Comparison of ENCODE assay signal across 7 cellular contexts in genomic region chr21:41707231-41707988, GRCh38. TPM values are rescaled to one million over a fixed set of nuclear protein-coding genes. Genes with fewer than 3 reads are reported as not detected.
DNase-seq lines count a peak whose midpoint lies in the region; ATAC-seq and TF ChIP-seq lines count a peak whose summit lies in the region.

No MANE protein-coding gene starts in this region.

- H3K4me2 ChIP-seq in PC-3 (ENCODE audit: low read length) = peak overlapping the region; percentile 65

- WGBS in esophagus, 2 donors = 29 to 35% methylated on average over 6 of the region's 6 CpGs

- H3K4me3 ChIP-seq in PC-3 (ENCODE audit: low read length) (no peak overlapping the region), esophagus (ENCODE audit: low read depth in 1 of 2, low read length in 2 of 2) (no peak overlapping the region), skin epidermis (no peak overlapping the region)

- CTCF ChIA-PET in PC-3 (lab: Charles Lee) = interaction anchor here (0.6 to 0.7 kb wide), 3 partner anchors 94 to 1055 kb away, joined by 3 to 4 read pairs (median 4); no protein-coding TSS in a partner anchor

- H3K27ac ChIP-seq in PC-3 (ENCODE audit: low read length) (peak overlapping the region; percentile 97), esophagus (ENCODE audit: low read depth in 2 of 2, low read length in 1 of 2) (peak overlapping the region; percentile 83 to 94), skin epidermis (peak overlapping the region in 11 of 21 experiments; percentile 0 to 51 (median 14))

- peak overlapping the region; percentile 42; the same call in 1 of the 2 replicates for H2AFZ ChIP-seq in PC-3 (ENCODE audit: low read length)

- H3K79me2 ChIP-seq in PC-3 (ENCODE audit: low read length) = 0 out of 2 replicates have a peak, but pooled peaks cover 4% of the 10 kb centered on the region

- H3F3A ChIP-seq in PC-3 (ENCODE audit: low read length, unreplicated experiment) = no peaks in the 10 kb centered on the region

- H3K9me3 ChIP-seq in PC-3 (ENCODE audit: low read length) (no peaks in the 10 kb centered on the region), esophagus (ENCODE audit: control insufficient read depth in 2 of 2, insufficient read depth in 1 of 2, low read depth in 1 of 2, low read length in 1 of 2) (peaks cover 0 to 3% of the 10 kb centered on the region in 2 donors)

- no peaks in the 10 kb centered on the region for H3K9me2 ChIP-seq in PC-3 (replicated peaks; ENCODE audit: low read length)

- peaks cover 52% of the 10 kb centered on the region for H3K4me1 ChIP-seq in PC-3 (ENCODE audit: insufficient read depth, low read length)
- peaks cover 0 to 20% of the 10 kb centered on the region in 2 donors for H3K4me1 ChIP-seq in esophagus (ENCODE audit: control insufficient read depth in 2 of 2, insufficient read depth in 2 of 2, low read length in 1 of 2)

- ATAC-seq in PC-3 (peak; percentile 76), GM18868 (IDR thresholded peaks at IDR 0.05; ENCODE audit: unreplicated experiment) (no peak)

- H4K20me1 ChIP-seq in PC-3 (ENCODE audit: low read length) = no peaks in the 10 kb centered on the region

- DNase-seq in ELR (ENCODE audit: low read depth) (peak; percentile 22), PC-3 (peak; percentile 84), putamen (ENCODE audit: low spot score) (no peak), NCI-H1092 (lab: John Stamatoyannopoulos, UW) (no peak)

- POLR2A ChIA-PET in PC-3 (lab: Charles Lee; ENCODE audit: unreplicated experiment) = interaction anchor here (0.7 kb wide), 1 partner anchor 33 kb away, joined by 3 read pairs; no protein-coding TSS in a partner anchor

- no TSS peak for BruUV-seq in PC-3 (replicated peaks; lab: Mats Ljungman, UMichigan)

- no peak for TF ChIP-seq CTCF in PC-3 (conservative IDR thresholded peaks at IDR 0.05; ENCODE audit: low read depth, low read length)

- H3K36me3 ChIP-seq in PC-3 (ENCODE audit: low read depth, low read length) (no peaks in the 10 kb centered on the region), esophagus (ENCODE audit: control insufficient read depth in 2 of 2, insufficient read depth in 2 of 2, low read length in 1 of 2) (no peaks in the 10 kb centered on the region)

- intact Hi-C loops in PC-3 (cut with micrococcal nuclease) = no loop called here

- H3K27me3 ChIP-seq in PC-3 (ENCODE audit: low read length) (no peaks in the 10 kb centered on the region), esophagus (ENCODE audit: control insufficient read depth in 1 of 2, insufficient read depth in 2 of 2, low read length in 2 of 2) (no peaks in the 10 kb centered on the region)

- H3K9ac ChIP-seq in PC-3 (ENCODE audit: low read length) = peak overlapping the region; percentile 60

RNA-seq across cellular contexts. Expression of gene RIPK4, which starts 59.4 kb away (rescaled TPM):
- total RNA-seq in PC-3 (2014; rRNA removed) = 252 and 333 TPM in 2 replicates
- polyA plus RNA-seq in esophagus = 10 to 100 TPM; 51.7 to 72.4 TPM

Comparison
In these comparisons a context has a peak if more than half of its experiments do, and no peak if none do; other contexts are left out.
1. DNase-seq: peak in ELR (single experiment) and PC-3 (single experiment); none in putamen (single experiment) and NCI-H1092 (single experiment).
2. H3K27ac ChIP-seq: peak in every context shown above with its lines; median percentile 97 in PC-3; 88 in esophagus; 14 in skin epidermis.